ENCODE assay signal across 12 cellular contexts in genomic region chr12:79936670-79937069, GRCh38. TPM values are rescaled to one million over a fixed set of nuclear protein-coding genes. Genes with fewer than 3 reads are reported as not detected.
DNase-seq lines count a peak whose midpoint lies in the region; ATAC-seq, FAIRE-seq and TF ChIP-seq lines count a peak whose summit lies in the region.
"Had no signal": no experiment of that assay in that cellular context is flagged by ENCODE, and none has a peak within 500 bp of the region (broad histone marks: within the 10 kb centered on the region; RNA-seq: fewer than 3 reads in every experiment).

No MANE protein-coding gene starts in this region.

- FAIRE-seq in A549 (lab: Jason Lieb, UNC): no peak
- FAIRE-seq in GM12878 (lab: Jason Lieb, UNC): no peak
- FAIRE-seq: H1 had no signal

- peaks cover 2% of the 10 kb centered on the region for H3K79me1 ChIP-seq in mesenchymal stem cell (replicated peaks; ENCODE audit: low read length, poor library complexity, severe bottlenecking)

- peak overlapping the region; percentile 66; the same call in 1 of the 3 replicates for H3K4me3 ChIP-seq in A549
- H3K4me3 ChIP-seq in GM12878: peak overlapping the region; percentile 96; the same call in 1 of the 2 replicates
- H3K4me3 ChIP-seq in mesenchymal stem cell (ENCODE audit: insufficient read depth in 1 of 2, low read depth in 1 of 2, low read length in 2 of 2): peak overlapping the region in 1 of 2 experiments; percentile 90
- peak overlapping the region in 1 of 4 donors; percentile 98 for H3K4me3 ChIP-seq in Peyer's patch

- H3K4ac ChIP-seq in mesenchymal stem cell (ENCODE audit: low read depth in 1 of 2, low read length in 2 of 2): no peak overlapping the region

- no peak overlapping the region for H2BK15ac ChIP-seq in mesenchymal stem cell (ENCODE audit: low read depth, poor library complexity, severe bottlenecking)

- H3K27ac ChIP-seq in A549: no peak overlapping the region
- no peak overlapping the region for H3K27ac ChIP-seq in GM12878 (ENCODE audit: control insufficient read depth, insufficient read depth)
- H3K27ac ChIP-seq in mesenchymal stem cell (ENCODE audit: low read length, poor library complexity, severe bottlenecking): no peak overlapping the region
- H3K27ac ChIP-seq in Peyer's patch: peak overlapping the region in 2 of 4 donors; percentile 96 to 97

- POLR2A ChIA-PET in A549 (lab: Yijun Ruan, JAX) (no interaction called here), GM12878 (lab: Charles Lee) (no interaction called here)

- H2AFZ ChIP-seq in GM12878 (ENCODE audit: control insufficient read depth, low read depth, low read length) (no peak overlapping the region), mesenchymal stem cell (ENCODE audit: low read depth, low read length) (no peak overlapping the region)

- no peaks in the 10 kb centered on the region for H4K20me1 ChIP-seq in GM12878 (ENCODE audit: control insufficient read depth, insufficient read depth)

- no peak overlapping the region for H2BK5ac ChIP-seq in mesenchymal stem cell (ENCODE audit: low read depth, low read length, poor library complexity, severe bottlenecking)

- in situ Hi-C loops in GM12878 (cut with MboI): no loop called here

- SMC1A ChIA-PET in GM12878 (lab: Charles Lee; ENCODE audit: uncharacterized antibody, unreplicated experiment): interaction anchor here (1.0 to 2.6 kb wide), 11 partner anchors 9 to 253 kb away, joined by 3 to 12 read pairs (median 4); no protein-coding TSS in a partner anchor

- no peak overlapping the region for H3K9ac ChIP-seq in GM12878 (ENCODE audit: control insufficient read depth, insufficient read depth, low read length)
- H3K9ac ChIP-seq in mesenchymal stem cell (ENCODE audit: low read length): peak overlapping the region; percentile 99

- no peak overlapping the region for H2BK12ac ChIP-seq in mesenchymal stem cell (ENCODE audit: low read length in 2 of 2)

- TF ChIP-seq POLR2A in A549 (IDR thresholded peaks at IDR 0.05; ENCODE audit: low read length) (no peak), GM12878 (IDR thresholded peaks at IDR 0.05; ENCODE audit: low read depth, low read length) (no peak), Peyer's patch (IDR thresholded peaks at IDR 0.05) (no peak)

- H3K23ac ChIP-seq in mesenchymal stem cell (ENCODE audit: low read length in 2 of 2): no peak overlapping the region

- no peak overlapping the region for H2AK5ac ChIP-seq in mesenchymal stem cell (ENCODE audit: low read length, severe bottlenecking)

- peaks cover 48% of the 10 kb centered on the region for H3K79me2 ChIP-seq in GM12878 (ENCODE audit: control insufficient read depth, insufficient read depth, low read length)

- TF ChIP-seq CTCF in A549 (IDR thresholded peaks at IDR 0.05) (no peak), GM12878 (IDR thresholded peaks at IDR 0.05 in 2 of 3, conservative IDR thresholded peaks at IDR 0.05 in 1 of 3; ENCODE audit: control insufficient read depth in 2 of 3, extremely low read depth in 1 of 3, insufficient read depth in 1 of 3, low read depth in 3 of 3, low read length in 3 of 3) (no peak), Peyer's patch (IDR thresholded peaks at IDR 0.05) (no peak)

- no peak overlapping the region for H2BK120ac ChIP-seq in mesenchymal stem cell (ENCODE audit: low read depth, low read length)

- intact Hi-C loops in GM12878 (cut with micrococcal nuclease; ENCODE audit: unreplicated experiment): loop anchor here (5.0 kb wide), 2 partner anchors 244 to 251 kb away; partner anchors contain the start of gene PAWR

- H3K36me3 ChIP-seq in GM12878 (ENCODE audit: control insufficient read depth in 2 of 2, insufficient read depth in 2 of 2, low read length in 1 of 2): no peaks in the 10 kb centered on the region
- peaks cover 0 to 5% of the 10 kb centered on the region in 2 experiments for H3K36me3 ChIP-seq in mesenchymal stem cell (ENCODE audit: control insufficient read depth in 1 of 2, insufficient read depth in 2 of 2, low read depth in 1 of 2, low read length in 2 of 2)
- H3K36me3 ChIP-seq in Peyer's patch: no peaks in the 10 kb centered on the region

- peaks cover 23% of the 10 kb centered on the region for H3K4me1 ChIP-seq in A549
- peaks cover 7% of the 10 kb centered on the region; the same call in 1 of the 2 replicates for H3K4me1 ChIP-seq in GM12878 (ENCODE audit: control insufficient read depth, insufficient read depth, low read length)
- peaks cover 3% of the 10 kb centered on the region for H3K4me1 ChIP-seq in mesenchymal stem cell (ENCODE audit: control insufficient read depth, insufficient read depth, low read depth, low read length)
- H3K4me1 ChIP-seq in Peyer's patch: peaks cover 0 to 15% (median 6%) of the 10 kb centered on the region in 4 donors

- ATAC-seq in A549 (no peak), GM12878 (no peak), GM18517 (IDR thresholded peaks at IDR 0.05; ENCODE audit: unreplicated experiment) (no peak), esophagus mucosa (no peak)

- 0% methylated on average over 1 of the region's 1 CpG for WGBS in A549 (ENCODE audit: missing lambda C conversion rate)
- WGBS in GM12878 (ENCODE audit: insufficient coverage, insufficient replicate concordance, low lambda C conversion rate, missing lambda C conversion rate): 37% methylated on average over 1 of the region's 1 CpG
- 0% methylated on average over 1 of the region's 1 CpG for WGBS in mesenchymal stem cell

- H3K9me3 ChIP-seq in A549 (no peaks in the 10 kb centered on the region), GM12878 (replicated peaks; ENCODE audit: control insufficient read depth, insufficient read depth, low read length) (no peaks in the 10 kb centered on the region), mesenchymal stem cell (ENCODE audit: control insufficient read depth, low read length) (no peaks in the 10 kb centered on the region), Peyer's patch (no peaks in the 10 kb centered on the region)

- H3K4me2 ChIP-seq in A549 (peak overlapping the region; percentile 76), GM12878 (ENCODE audit: control insufficient read depth, insufficient read depth) (peak overlapping the region; percentile 80), mesenchymal stem cell (ENCODE audit: low read length, poor library complexity, severe bottlenecking) (no peak overlapping the region)

- H4K91ac ChIP-seq in mesenchymal stem cell (ENCODE audit: low read length): no peak overlapping the region

- no peak overlapping the region for H4K8ac ChIP-seq in mesenchymal stem cell (ENCODE audit: low read length)

- DNase-seq in A549 (ENCODE audit: low read depth in 1 of 2, low spot score in 1 of 2) (no peak), ELR (ENCODE audit: low read depth) (peak; percentile 14), GM12878 (ENCODE audit: low read depth, low spot score) (no peak), mesenchymal stem cell (no peak), iPS-NIHi7 (ENCODE audit: extremely low spot score) (no peak), Peyer's patch (no peak)
- DNase-seq: activated T-cell treated with anti-CD3 and anti-CD28 coated beads, Interleukin-2, amount 50 U/mL, for 1 hour; hippocampal formation; stimulated activated CD4-positive, alpha-beta T cell treated with anti-CD3 and anti-CD28 coated beads, Interleukin-1b, Interleukin-23, amount 100 ng/mL, for 48 hours had no signal

- no peak overlapping the region for H3K14ac ChIP-seq in mesenchymal stem cell (ENCODE audit: low read length in 2 of 2)

- H3K27me3 ChIP-seq in GM12878 (replicated peaks in 1 of 2; ENCODE audit: control insufficient read depth in 2 of 2, insufficient read depth in 2 of 2, low read length in 1 of 2) (no peaks in the 10 kb centered on the region), mesenchymal stem cell (ENCODE audit: control insufficient read depth in 1 of 2, insufficient read depth in 1 of 2, low read length in 2 of 2) (no peaks in the 10 kb centered on the region), Peyer's patch (no peaks in the 10 kb centered on the region)

- no peak for TF ChIP-seq RAD21 in A549 (conservative IDR thresholded peaks at IDR 0.05 in 1 of 2, IDR thresholded peaks at IDR 0.05 in 1 of 2)
- no peak for TF ChIP-seq RAD21 in GM12878 (IDR thresholded peaks at IDR 0.05; ENCODE audit: insufficient read depth, low read depth, low read length)

- RAD21 ChIA-PET in GM12878 (lab: Charles Lee; ENCODE audit: unreplicated experiment): interaction anchor here (1.6 to 2.0 kb wide), 2 partner anchors 25 to 280 kb away, joined by 3 to 5 read pairs; no protein-coding TSS in a partner anchor

- BruUV-seq in GM12878 (replicated peaks; lab: Mats Ljungman, UMichigan): no TSS peak

- CTCF ChIA-PET in A549 (lab: Yijun Ruan, JAX): no interaction called here
- CTCF ChIA-PET in GM12878 (lab: Yijun Ruan, JAX): interaction anchor here (0.6 to 1.6 kb wide), 3 partner anchors 14 to 330 kb away, joined by 3 to 4 read pairs (median 3); no protein-coding TSS in a partner anchor

- H3K18ac ChIP-seq in mesenchymal stem cell (ENCODE audit: low read depth in 1 of 2, low read length in 2 of 2): no peak overlapping the region

- no peak for TF ChIP-seq EP300 in A549 (IDR thresholded peaks at IDR 0.05)
- TF ChIP-seq EP300 in GM12878 (IDR thresholded peaks at IDR 0.05; ENCODE audit: borderline replicate concordance in 1 of 2, control insufficient read depth in 1 of 2, low read depth in 2 of 2, low read length in 2 of 2): no peak

RNA-seq across cellular contexts. Expression of gene PPP1R12A, which starts 1.8 kb away (rescaled TPM):
- polyA plus RNA-seq in A549 (2011; rRNA removed) (48.5 and 74.8 TPM in 2 replicates), A549 (2017; fragmentation: RNase III; extraction: RNeasy Plus Mini Kit Qiagen cat#74134 plus additional on column Dnase treatment) (28.0 to 32.0 TPM (median 29.4 TPM) in 3 replicates), GM12878 (2011; rRNA removed) (45.3 and 69.3 TPM in 2 replicates), GM12878 (2014; fragmentation: Illumina TruSeq; extraction: Trizol) (117 and 145 TPM in 2 replicates), GM12878 (2014; fragmentation: Nextera tagmentation; extraction: Ambion mirVana) (10 to 100 TPM; 22.8 to 31.6 TPM), GM12878 (2014; rRNA removed) (23.3 and 25.6 TPM in 2 replicates), GM12878 (2016; fragmentation: Nextera tagmentation; extraction: Ambion mirVana) (10 to 100 TPM; 61.8 to 70.5 TPM)
- 10.9 TPM in 2 replicates for polyA plus RNA-seq in A549 (2012; cell fraction: cytosol; rRNA removed)
- polyA plus RNA-seq in A549 (2012; cell fraction: nucleus; rRNA removed): 14.0 and 15.0 TPM in 2 replicates
- polyA minus RNA-seq in A549 (2011; rRNA and poly(A)+ RNA removed): 80.9 and 86.0 TPM in 2 replicates
- total RNA-seq in GM12878 (2013; cell fraction: nucleolus; rRNA removed): 237 and 251 TPM in 2 replicates
- total RNA-seq in GM12878 (2014; rRNA removed) (49.3 and 53.8 TPM in 2 replicates), GM12878 (2014; rRNA removed; fragmentation: Illumina TruSeq; extraction: Trizol) (126 and 134 TPM in 2 replicates), GM12878 (2021) (53.5 and 54.8 TPM in 2 replicates), Peyer's patch (100 to 1,000 TPM in 2 of 4 donors, 10 to 100 TPM in 2; 79.2 to 276 (median 92.6) TPM), esophagus mucosa (42.3 TPM)
- 17.5 TPM for polyA plus RNA-seq in GM12878 (2011; ENCODE audit: low read depth)
- 15.2 and 15.8 TPM in 2 replicates for polyA plus RNA-seq in GM12878 (2011; cell fraction: cytosol; rRNA removed)
- 46.4 and 52.2 TPM in 2 replicates for polyA plus RNA-seq in GM12878 (2011; cell fraction: nucleus; rRNA removed)
- polyA plus RNA-seq in GM12878 (2012): 27.5 and 38.1 TPM in 2 replicates
- polyA minus RNA-seq in GM12878 (2011; rRNA and poly(A)+ RNA removed): 50.4 and 79.0 TPM in 2 replicates
- polyA minus RNA-seq in GM12878 (2011; cell fraction: cytosol; rRNA and poly(A)+ RNA removed): 34.3 and 42.2 TPM in 2 replicates
- 84.9 and 148 TPM in 2 replicates for polyA minus RNA-seq in GM12878 (2011; cell fraction: nucleus; rRNA and poly(A)+ RNA removed)
- 167 TPM for polyA plus RNA-seq in mesenchymal stem cell (2013, experiment 1 of 2)
- 165 TPM for polyA plus RNA-seq in mesenchymal stem cell (2013, experiment 2 of 2)
